Comparison of ENCODE assay signal across 29 cellular contexts in genomic region chr19:3803986-3804385, GRCh38. TPM values are rescaled to one million over a fixed set of nuclear protein-coding genes. Genes with fewer than 3 reads are reported as not detected.
"Had no signal": no experiment of that assay in that cellular context is flagged by ENCODE, and none has a peak within 500 bp of the region (broad histone marks: within the 10 kb centered on the region; RNA-seq: fewer than 3 reads in every experiment).

No MANE protein-coding gene starts in this region.

- DNase-seq: activated B cell treated with CpG ODN at 0.5 μM for 24 hours; activated CD4-positive, alpha-beta T cell treated with anti-CD3 and anti-CD28 coated beads for 1 hour; activated CD4-positive, alpha-beta T cell treated with anti-CD3 and anti-CD28 coated beads, Interleukin-2, amount 10 ng/mL, durations not matched to agents 7 days and 5 days; activated effector memory CD4-positive, alpha-beta T cell treated with anti-CD3 and anti-CD28 coated beads, Interleukin-2, amount 50 U/mL, for 16 hours; activated naive CD4-positive, alpha-beta T cell treated with anti-CD3 and anti-CD28 coated beads, Interleukin-2, amount 50 U/mL, for 16 hours; activated T-cell treated with anti-CD3 and anti-CD28 coated beads, Interleukin-2, amount 50 U/mL, for 4 hours; aorta; caudate nucleus; MG63; MV-4-11; NCI-H1092 treated with DMSO at 0.1 percent for 48 hours; NCI-H1417 treated with DMSO at 0.1 percent for 48 hours; NCI-H1694 treated with DMSO at 0.1 percent for 48 hours; NCI-H2029 treated with DMSO at 0.1 percent for 48 hours; NCI-H345; NCI-H510A treated with DMSO at 0.1 percent for 48 hours; NCI-H69; PC-3; SHP77; SW 1271; T-helper 2 cell; T1000 had no signal

- H3K36me3 Mint-ChIP-seq: IgD-negative memory B cell had no signal

- H3K4me3 Mint-ChIP-seq: activated B cell treated with CpG ODN at 0.5 μM for 24 hours; activated CD4-positive, alpha-beta T cell treated with anti-CD3 and anti-CD28 coated beads, Interleukin-2, amount 10 ng/mL, durations not matched to agents 7 days and 5 days; activated T-cell treated with anti-CD3 and anti-CD28 coated beads, Interleukin-2, amount 50 U/mL, for 4 hours had no signal

- H3K4me3 ChIP-seq: breast epithelium, MG63, SJSA1 had no signal

- ATAC-seq: activated T-cell treated with anti-CD3 and anti-CD28 coated beads, Interleukin-2, amount 50 U/mL, for 4 hours; PC-3; SK-N-SH treated with all-trans-retinoic acid at 6 μM for 48 hours had no signal

- H3K27ac ChIP-seq: breast epithelium, SJSA1 had no signal

- H3K36me3 ChIP-seq: breast epithelium, MG63, SJSA1 had no signal

- H3K27me3 ChIP-seq: MG63 had no signal

- H3K9me3 ChIP-seq: breast epithelium, MG63, SJSA1 had no signal

- FAIRE-seq: RCC 7860, TTC549 had no signal

- H3K9me3 Mint-ChIP-seq: activated T-cell treated with anti-CD3 and anti-CD28 coated beads, Interleukin-2, amount 50 U/mL, for 4 hours; IgD-negative memory B cell had no signal

- H3K4me1 ChIP-seq: breast epithelium, SJSA1 had no signal

- H3K27ac Mint-ChIP-seq: activated B cell treated with CpG ODN at 0.5 μM for 24 hours; activated CD4-positive, alpha-beta T cell treated with anti-CD3 and anti-CD28 coated beads, Interleukin-2, amount 10 ng/mL, durations not matched to agents 7 days and 5 days had no signal

RNA-seq across cellular contexts. Expression of gene MATK, which starts 17.8 kb away (rescaled TPM):
- total RNA-seq: PC-3, SJSA1 had no signal

RNA-seq across cellular contexts. Expression of gene RAX2, which starts 32.0 kb away (rescaled TPM):
- total RNA-seq: activated B cell treated with CpG ODN at 0.5 μM for 24 hours; activated CD4-positive, alpha-beta T cell treated with anti-CD3 and anti-CD28 coated beads, Interleukin-2, amount 10 ng/mL, durations not matched to agents 7 days and 5 days; activated T-cell treated with anti-CD3 and anti-CD28 coated beads, Interleukin-2, amount 50 U/mL, for 4 hours; aorta; cerebellum; PC-3; SJSA1 had no signal
- polyA plus RNA-seq: aorta, IgD-negative memory B cell had no signal
